Comparison of ENCODE assay signal across 33 cellular contexts in the genomic region with DNA sequence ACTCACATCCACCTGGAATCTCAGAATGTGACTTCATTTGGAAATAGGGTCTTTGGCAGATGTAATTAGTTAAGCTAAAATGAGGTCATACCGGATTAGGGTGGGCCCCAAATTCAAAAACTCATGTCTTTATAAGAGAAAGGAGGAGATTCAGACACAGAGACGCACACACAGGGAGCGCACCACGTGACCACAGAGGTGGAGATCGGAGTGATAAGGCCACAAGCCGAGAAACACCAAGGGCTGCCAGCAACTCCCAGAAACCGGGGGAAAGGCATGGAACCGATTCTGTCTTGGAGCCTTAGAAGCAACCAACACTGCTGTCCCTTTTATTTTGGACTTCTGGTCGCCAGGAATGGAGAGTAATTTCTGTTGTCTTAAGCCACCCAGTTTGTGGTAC. TPM values are rescaled to one million over a fixed set of nuclear protein-coding genes. Genes with fewer than 3 reads are reported as not detected.
"Had no signal": no experiment of that assay in that cellular context is flagged by ENCODE, and none has a peak within 500 bp of the region (broad histone marks: within the 10 kb centered on the region; RNA-seq: fewer than 3 reads in every experiment).

No MANE protein-coding gene starts in this region.

- H3K4me2 ChIP-seq: smooth muscle cell had no signal

- H3K36me3 ChIP-seq: brain microvascular endothelial cell, neutrophil, ovary, prostate gland, upper lobe of right lung, WERI-Rb-1 had no signal

- H3K27me3 ChIP-seq: ovary had no signal

- H3K4me1 ChIP-seq: prostate gland, upper lobe of right lung had no signal

- H3K4me3 ChIP-seq: ovary, prostate gland, smooth muscle cell, upper lobe of right lung had no signal

- H3K27ac ChIP-seq: brain microvascular endothelial cell, neutrophil, ovary, prostate gland, upper lobe of right lung, WERI-Rb-1 had no signal

- H3K9me3 ChIP-seq: neutrophil, ovary, prostate gland, upper lobe of right lung had no signal

- ATAC-seq: activated CD4-positive, CD25-positive, alpha-beta regulatory T cell treated with anti-CD3 and anti-CD28 coated beads, Interleukin-2, amount 50 U/mL, for 24 hours; effector memory CD8-positive, alpha-beta T cell; left colon; stimulated activated memory B cell treated with anti-CD40 and anti-IgM and Interleukin-4, amounts not matched to agents 10 μg/mL and 1 μg/mL and 100 μg/mL, for 72 hours; stimulated activated naive CD8-positive, alpha-beta T cell treated with anti-CD3 and anti-CD28 coated beads, Interleukin-15, amount 100 ng/mL, for 72 hours; upper lobe of right lung had no signal

- DNase-seq: activated CD4-positive, alpha-beta T cell treated with anti-CD3 and anti-CD28 coated beads for 48 hours; activated CD4-positive, alpha-beta T cell treated with anti-CD3 and anti-CD28 coated beads, Interleukin-2, amount 50 U/mL, for 48 hours; activated CD8-positive, alpha-beta memory T cell treated with anti-CD3 and anti-CD28 coated beads for 24 hours; activated effector memory CD4-positive, alpha-beta T cell treated with anti-CD3 and anti-CD28 coated beads, Interleukin-2, amount 50 U/mL, for 16 hours; activated naive CD4-positive, alpha-beta T cell treated with anti-CD3 and anti-CD28 coated beads, Interleukin-2, amount 50 U/mL, for 16 hours; amniotic stem cell; brain microvascular endothelial cell; cortex of kidney; effector memory CD8-positive, alpha-beta T cell; erythroblast; head of caudate nucleus; hippocampal formation; immature natural killer cell; kidney; left colon; naive B cell; nephron progenitor cell; ovary; retina; stimulated activated CD4-positive, alpha-beta T cell treated with anti-CD3 and anti-CD28 coated beads, Interleukin-1b, Interleukin-23, amount 100 ng/mL, for 48 hours; stimulated activated CD4-positive, alpha-beta T cell treated with anti-CD3 and anti-CD28 coated beads, Interleukin-4, amount 100 ng/mL, for 4 hours; stimulated activated CD8-positive, alpha-beta memory T cell treated with anti-CD3 and anti-CD28 coated beads, Interleukin-4, amount 100 ng/mL, for 48 hours; stimulated activated naive CD8-positive, alpha-beta T cell treated with anti-CD3 and anti-CD28 coated beads, Interleukin-15, amount 100 ng/mL, for 72 hours; substantia nigra; T-helper 9 cell; upper lobe of right lung; WERI-Rb-1 had no signal

RNA-seq across cellular contexts. Expression of a gene that starts 31.8 kb away (rescaled TPM):
- total RNA-seq: chondrocyte, smooth muscle cell had no signal
- polyA plus RNA-seq: immature natural killer cell, smooth muscle cell had no signal
